ENCODE assay signal across 2 cellular contexts in the genomic region with DNA sequence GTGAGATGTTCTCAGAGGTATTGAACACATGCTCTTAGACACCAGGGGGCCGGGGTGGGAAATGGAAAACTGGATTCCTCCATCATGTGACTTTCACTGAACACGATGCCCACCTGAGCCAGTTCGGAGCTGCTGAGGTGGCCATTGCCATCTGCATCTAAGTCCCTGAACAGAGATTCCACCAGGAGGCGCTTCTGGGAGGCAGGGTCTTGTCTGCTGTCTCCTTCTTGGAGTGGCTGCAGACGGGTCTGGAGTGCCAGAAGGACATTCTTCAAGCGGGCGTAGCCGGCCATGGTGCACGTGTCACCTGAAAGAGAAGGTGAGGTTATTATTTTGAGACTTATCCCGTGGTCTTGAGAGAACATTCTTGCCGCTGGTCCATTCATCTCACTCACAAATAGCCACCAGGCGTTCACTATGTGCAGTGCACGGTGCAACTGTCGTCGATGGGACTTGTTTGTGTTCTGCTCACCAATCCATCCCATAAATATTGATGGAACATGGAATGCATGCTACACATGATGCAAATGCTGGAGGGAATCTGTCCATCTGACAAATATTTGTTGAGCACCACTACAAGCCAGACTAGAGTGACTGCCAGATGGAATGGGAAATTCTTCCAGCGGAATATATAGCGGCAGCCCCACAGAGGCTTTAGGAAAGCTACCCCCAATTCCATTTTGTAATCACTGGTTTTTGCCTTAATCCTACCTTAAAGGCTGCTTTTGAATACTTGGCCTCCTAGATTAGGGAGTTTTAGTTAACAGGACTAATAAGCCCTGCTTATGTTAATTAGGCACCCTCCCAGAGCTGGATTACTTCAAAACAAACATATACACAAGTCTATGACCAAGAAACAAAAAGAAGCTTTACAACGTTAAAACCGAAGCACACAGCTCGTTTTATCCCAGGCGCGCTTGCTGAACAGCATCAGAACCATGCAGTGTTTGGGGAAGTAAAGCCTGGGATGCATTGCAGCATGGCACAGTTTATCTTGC.
TF ChIP-seq lines count a peak whose summit lies in the region.

No MANE protein-coding gene starts in this region.

TF ChIP-seq in IMR-90, 13 proteins besides CTCF, POLR2A, EP300 and RAD21:
- TF ChIP-seq CHD1 (IDR thresholded peaks at IDR 0.05; ENCODE audit: low read depth, low read length) (no peak), SMC3 (IDR thresholded peaks at IDR 0.05; ENCODE audit: low read depth, low read length) (no peak), NFE2L2 (IDR thresholded peaks at IDR 0.05; ENCODE audit: low read depth, low read length) (no peak), MXI1 (IDR thresholded peaks at IDR 0.05; ENCODE audit: borderline replicate concordance, low read depth, low read length) (no peak), BHLHE40 (IDR thresholded peaks at IDR 0.05; ENCODE audit: low read depth, low read length) (no peak), RCOR1 (IDR thresholded peaks at IDR 0.05; ENCODE audit: insufficient replicate concordance, low read length) (no peak), FOS (IDR thresholded peaks at IDR 0.05; ENCODE audit: low read depth, low read length) (no peak), ELK1 (IDR thresholded peaks at IDR 0.05; ENCODE audit: borderline replicate concordance, low read depth, low read length) (no peak), RFX5 (IDR thresholded peaks at IDR 0.05; ENCODE audit: low read depth, low read length) (no peak), CEBPB (IDR thresholded peaks at IDR 0.05; ENCODE audit: low read depth, low read length) (no peak), MAFK (IDR thresholded peaks at IDR 0.05; ENCODE audit: low read depth, low read length) (no peak), MAZ (IDR thresholded peaks at IDR 0.05; ENCODE audit: borderline replicate concordance, low read depth, low read length) (no peak)
- TF ChIP-seq, protein P1, sequence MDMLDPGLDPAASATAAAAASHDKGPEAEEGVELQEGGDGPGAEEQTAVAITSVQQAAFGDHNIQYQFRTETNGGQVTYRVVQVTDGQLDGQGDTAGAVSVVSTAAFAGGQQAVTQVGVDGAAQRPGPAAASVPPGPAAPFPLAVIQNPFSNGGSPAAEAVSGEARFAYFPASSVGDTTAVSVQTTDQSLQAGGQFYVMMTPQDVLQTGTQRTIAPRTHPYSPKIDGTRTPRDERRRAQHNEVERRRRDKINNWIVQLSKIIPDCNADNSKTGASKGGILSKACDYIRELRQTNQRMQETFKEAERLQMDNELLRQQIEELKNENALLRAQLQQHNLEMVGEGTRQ (IDR thresholded peaks at IDR 0.05; ENCODE audit: low read depth, low read length) = no peak

TF ChIP-seq in K562, 482 proteins besides CTCF, POLR2A, EP300 and RAD21:
- 0 out of 2 replicates have a peak, but pooled peaks have one; percentile 26 for TF ChIP-seq SMC3 (conservative IDR thresholded peaks at IDR 0.05; ENCODE audit: insufficient read depth, low read depth, low read length)
- peak; percentile 37; the same call in 1 of the 2 replicates for TF ChIP-seq TFE3 (CRISPR knock-in tag; IDR thresholded peaks at IDR 0.05)
- TF ChIP-seq, protein P2, sequence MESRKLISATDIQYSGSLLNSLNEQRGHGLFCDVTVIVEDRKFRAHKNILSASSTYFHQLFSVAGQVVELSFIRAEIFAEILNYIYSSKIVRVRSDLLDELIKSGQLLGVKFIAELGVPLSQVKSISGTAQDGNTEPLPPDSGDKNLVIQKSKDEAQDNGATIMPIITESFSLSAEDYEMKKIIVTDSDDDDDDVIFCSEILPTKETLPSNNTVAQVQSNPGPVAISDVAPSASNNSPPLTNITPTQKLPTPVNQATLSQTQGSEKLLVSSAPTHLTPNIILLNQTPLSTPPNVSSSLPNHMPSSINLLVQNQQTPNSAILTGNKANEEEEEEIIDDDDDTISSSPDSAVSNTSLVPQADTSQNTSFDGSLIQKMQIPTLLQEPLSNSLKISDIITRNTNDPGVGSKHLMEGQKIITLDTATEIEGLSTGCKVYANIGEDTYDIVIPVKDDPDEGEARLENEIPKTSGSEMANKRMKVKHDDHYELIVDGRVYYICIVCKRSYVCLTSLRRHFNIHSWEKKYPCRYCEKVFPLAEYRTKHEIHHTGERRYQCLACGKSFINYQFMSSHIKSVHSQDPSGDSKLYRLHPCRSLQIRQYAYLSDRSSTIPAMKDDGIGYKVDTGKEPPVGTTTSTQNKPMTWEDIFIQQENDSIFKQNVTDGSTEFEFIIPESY (CRISPR knock-in tag; IDR thresholded peaks at IDR 0.05) = no peak
- TF ChIP-seq MTA3 (IDR thresholded peaks at IDR 0.05; ENCODE audit: borderline replicate concordance) = 0 out of 2 replicates have a peak, but pooled peaks have one; percentile 22
- peak in 1 of 3 experiments; percentile 46 for TF ChIP-seq YY1 (IDR thresholded peaks at IDR 0.05; ENCODE audit: borderline replicate concordance in 1 of 3, control insufficient read depth in 1 of 3, extremely low read depth in 1 of 3, insufficient read depth in 3 of 3, insufficient read length in 1 of 3, insufficient replicate concordance in 2 of 3, low read depth in 1 of 3, low read length in 2 of 3)
TF ChIP-seq in K562: peak in this region for 4.
